Comparison of ENCODE assay signal across 27 cellular contexts in genomic region chr12:112393328-112393727, GRCh38.
"Had no signal": no experiment of that assay in that cellular context is flagged by ENCODE, and none has a peak within 500 bp of the region (broad histone marks: within the 10 kb centered on the region; RNA-seq: fewer than 3 reads in every experiment).

No MANE protein-coding gene starts in this region.

- H3K9me3 ChIP-seq: esophagus squamous epithelium, gastroesophageal sphincter had no signal

- H3K27ac ChIP-seq: brain microvascular endothelial cell, coronary artery, epithelial cell of prostate, esophagus squamous epithelium, gastroesophageal sphincter, heart right ventricle, WERI-Rb-1 had no signal

- ATAC-seq: activated CD4-positive, CD25-positive, alpha-beta regulatory T cell treated with anti-CD3 and anti-CD28 coated beads, Interleukin-2, amount 50 U/mL, for 24 hours; activated CD8-positive, alpha-beta T cell treated with anti-CD3 and anti-CD28 coated beads for 36 hours; activated T-cell treated with anti-CD3 and anti-CD28 coated beads, Interleukin-2, amount 50 U/mL, for 4 hours; activated T-helper 17 cell treated with anti-CD3 and anti-CD28 coated beads, Interleukin-2, amount 50 U/mL, for 72 hours; effector memory CD8-positive, alpha-beta T cell; gastroesophageal sphincter; heart right ventricle; T-helper 17 cell had no signal

- H3K27me3 ChIP-seq: brain microvascular endothelial cell, esophagus squamous epithelium, gastroesophageal sphincter, heart right ventricle had no signal

- H3K4me3 ChIP-seq: coronary artery, esophagus squamous epithelium, gastroesophageal sphincter, heart right ventricle had no signal

- H3K4me1 ChIP-seq: esophagus squamous epithelium, gastroesophageal sphincter, heart right ventricle had no signal

- DNase-seq: activated B cell treated with CpG ODN at 0.5 μM for 24 hours; activated CD4-positive, alpha-beta T cell treated with anti-CD3 and anti-CD28 coated beads for 48 hours; activated CD4-positive, alpha-beta T cell treated with anti-CD3 and anti-CD28 coated beads, Interleukin-2, amount 50 U/mL, for 1 hour; activated CD4-positive, alpha-beta T cell treated with anti-CD3 and anti-CD28 coated beads, Interleukin-2, amount 50 U/mL, for 48 hours; activated CD8-positive, alpha-beta memory T cell treated with anti-CD3 and anti-CD28 coated beads for 24 hours; activated CD8-positive, alpha-beta T cell treated with anti-CD3 and anti-CD28 coated beads for 36 hours; activated effector memory CD4-positive, alpha-beta T cell treated with Interleukin-2 at 50 U/mL for 16 hours; activated gamma-delta T cell treated with Interleukin-2 at 50 U/mL for 16 hours; activated naive CD4-positive, alpha-beta T cell treated with anti-CD3 and anti-CD28 coated beads, Interleukin-2, amount 50 U/mL, for 16 hours; activated naive CD4-positive, alpha-beta T cell treated with Interleukin-2 at 50 U/mL for 16 hours; activated T-cell treated with anti-CD3 and anti-CD28 coated beads, Interleukin-2, amount 50 U/mL, for 4 hours; amniotic stem cell; anterior cingulate cortex; brain microvascular endothelial cell; effector CD4-positive, alpha-beta T cell; effector memory CD8-positive, alpha-beta T cell; esophagus squamous epithelium; foreskin melanocyte; heart right ventricle; T-helper 17 cell; T1000; WERI-Rb-1 had no signal

- H3K36me3 ChIP-seq: brain microvascular endothelial cell, esophagus squamous epithelium, gastroesophageal sphincter, heart right ventricle, WERI-Rb-1 had no signal
